9 cellular contexts compared by ENCODE assay signal in the genomic region with DNA sequence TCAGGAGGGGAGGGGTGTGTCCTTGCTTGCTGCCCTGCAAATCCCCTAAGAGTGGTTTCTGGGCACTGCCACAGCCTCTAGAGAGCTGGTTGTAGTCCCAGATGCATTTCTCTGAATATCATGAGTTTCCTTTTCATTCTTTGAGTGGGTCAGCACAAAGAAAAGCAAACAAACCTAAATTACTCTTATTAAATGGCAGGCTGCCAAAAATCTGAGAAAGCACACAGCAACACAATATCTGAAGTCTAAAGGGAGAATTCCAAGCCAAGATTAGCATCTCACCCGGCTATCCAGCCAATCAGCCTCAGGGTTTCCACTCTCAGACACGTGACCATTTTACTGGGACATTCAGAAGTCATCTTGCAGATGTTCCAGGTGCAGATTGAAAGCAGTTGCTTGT.
DNase-seq lines count a peak whose midpoint lies in the region; ATAC-seq lines count a peak whose summit lies in the region.
"Had no signal": no experiment of that assay in that cellular context is flagged by ENCODE, and none has a peak within 500 bp of the region (broad histone marks: within the 10 kb centered on the region; RNA-seq: fewer than 3 reads in every experiment).

No MANE protein-coding gene starts in this region.

- H3K9me3 ChIP-seq in muscle layer of colon (ENCODE audit: low read length): no peaks in the 10 kb centered on the region

- peak overlapping the region; percentile 19 for H3K27ac ChIP-seq in muscle layer of colon (ENCODE audit: low read depth, low read length)

- peaks cover 32% of the 10 kb centered on the region for H3K4me1 ChIP-seq in muscle layer of colon (ENCODE audit: insufficient read depth, low read length)

- DNase-seq in DMS 273 (lab: John Stamatoyannopoulos, UW; ENCODE audit: unreplicated experiment) (peak; percentile 70), NCI-H1105 treated with DMSO at 0.1 percent for 48 hours (lab: John Stamatoyannopoulos, UW) (peak; percentile 100), amniotic epithelial cell (ENCODE audit: low read depth) (peak; percentile 2), NAMALWA (ENCODE audit: low spot score) (no peak)
- no peak for DNase-seq in activated T-cell treated with anti-CD3 and anti-CD28 coated beads, Interleukin-2, amount 50 U/mL, for 1 hour
- DNase-seq: activated CD4-positive, alpha-beta memory T cell treated with anti-CD3 and anti-CD28 coated beads for 36 hours had no signal

- H3K4me3 ChIP-seq in muscle layer of colon (ENCODE audit: low read depth in 1 of 2, low read length in 2 of 2): peak overlapping the region in 1 of 2 donors; percentile 28

- no peaks in the 10 kb centered on the region for H3K36me3 ChIP-seq in muscle layer of colon (ENCODE audit: insufficient read depth, low read length)

- H3K27me3 ChIP-seq in muscle layer of colon (ENCODE audit: control insufficient read depth in 1 of 2, insufficient read depth in 2 of 2, low read length in 2 of 2): no peaks in the 10 kb centered on the region

- ATAC-seq in HG03571 (IDR thresholded peaks at IDR 0.05; ENCODE audit: unreplicated experiment) (no peak), HG02642 (IDR thresholded peaks at IDR 0.05; ENCODE audit: poor library complexity, unreplicated experiment) (no peak)

- no peak overlapping the region for H3K9ac ChIP-seq in muscle layer of colon (ENCODE audit: low read length)

Comparison
In these comparisons a context has a peak if more than half of its experiments do, and no peak if none do; other contexts are left out.
1. DNase-seq: peak in DMS 273 (single experiment), NCI-H1105 treated with DMSO at 0.1 percent for 48 hours (single experiment) and amniotic epithelial cell (single experiment); none in activated T-cell treated with anti-CD3 and anti-CD28 coated beads, Interleukin-2, amount 50 U/mL, for 1 hour (single experiment) and NAMALWA (single experiment).